13 cellular contexts compared by ENCODE assay signal in the genomic region with DNA sequence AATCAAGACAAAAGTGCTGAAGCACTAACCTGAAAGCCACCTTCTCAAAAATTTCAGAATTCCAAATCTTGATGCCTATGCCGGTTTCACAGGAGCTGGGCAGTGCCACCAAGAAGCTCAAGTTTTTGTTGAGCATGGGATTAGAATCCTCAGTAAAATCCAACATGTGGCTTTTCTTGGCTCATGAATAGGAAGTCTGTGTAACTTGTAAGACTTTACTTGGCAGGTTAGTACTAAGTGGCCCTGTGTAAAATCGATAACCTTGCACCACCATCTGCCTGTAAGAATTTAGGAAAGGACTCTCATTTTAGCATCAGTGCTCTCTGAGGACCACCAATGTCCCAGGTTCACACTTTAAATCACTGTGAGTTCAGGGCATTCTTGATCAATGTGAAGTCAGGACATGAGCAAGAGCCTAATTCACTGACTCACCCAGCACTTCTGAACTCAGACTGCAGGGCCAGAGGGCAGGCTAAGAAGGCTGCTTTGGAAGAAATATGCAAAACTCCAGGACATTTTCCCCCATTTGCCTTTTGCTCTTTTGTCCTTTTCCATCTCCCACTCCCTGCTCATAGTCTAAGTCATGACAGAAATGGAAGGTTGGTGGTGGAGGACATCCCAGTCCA.
DNase-seq lines count a peak whose midpoint lies in the region; ATAC-seq, FAIRE-seq and TF ChIP-seq lines count a peak whose summit lies in the region.
"Had no signal": no experiment of that assay in that cellular context is flagged by ENCODE, and none has a peak within 500 bp of the region (broad histone marks: within the 10 kb centered on the region; RNA-seq: fewer than 3 reads in every experiment).

No MANE protein-coding gene starts in this region.

- no peaks in the 10 kb centered on the region for H3K36me3 ChIP-seq in ACC112 (ENCODE audit: insufficient read depth, low read length)
- H3K36me3 ChIP-seq in bronchial epithelial cell (ENCODE audit: control insufficient read depth, insufficient read depth, low read length), result no peaks in the 10 kb centered on the region
- H3K36me3 ChIP-seq in left lung, result no peaks in the 10 kb centered on the region

- H3K4me1 ChIP-seq in ACC112 (ENCODE audit: control insufficient read depth, insufficient read depth, low read length, unreplicated experiment) (peaks cover 21% of the 10 kb centered on the region), left lung (no peaks in the 10 kb centered on the region)

- peak overlapping the region; percentile 89 for H2AFZ ChIP-seq in ACC112 (ENCODE audit: low read length, unreplicated experiment)

- FAIRE-seq in HTR-8/SVneo (lab: Jason Lieb, UNC) (no peak), bronchial epithelial cell (lab: Jason Lieb, UNC) (no peak)

- H3K27me3 ChIP-seq in ACC112 (ENCODE audit: insufficient read depth, low read length), result no peaks in the 10 kb centered on the region
- H3K27me3 ChIP-seq in bronchial epithelial cell (ENCODE audit: control insufficient read depth, insufficient read depth, low read length), result no peaks in the 10 kb centered on the region
- H3K27me3 ChIP-seq in left lung, result no peaks in the 10 kb centered on the region

- peaks cover 0 to 2% of the 10 kb centered on the region in 2 donors for H3K9me3 ChIP-seq in left lung

- H3K4me3 ChIP-seq in ACC112 (ENCODE audit: low read depth, low read length) (peak overlapping the region; percentile 61), bronchial epithelial cell (ENCODE audit: low read depth, low read length) (no peak overlapping the region), left lung (no peak overlapping the region)

- ATAC-seq in left lung, result peak; percentile 40
- ATAC-seq in GM18502 (IDR thresholded peaks at IDR 0.05; ENCODE audit: poor library complexity, unreplicated experiment), result no peak
- ATAC-seq: activated T-helper 17 cell treated with anti-CD3 and anti-CD28 coated beads, Interleukin-2, amount 50 U/mL, for 72 hours had no signal

- intact Hi-C loops in left lung (cut with DNase I), result no loop called here

- DNase-seq in HTR-8/SVneo (ENCODE audit: insufficient read length, low spot score) (peak; percentile 34), bronchial epithelial cell (ENCODE audit: low read depth) (peak; percentile 79), left lung (no peak), C1 segment of cervical spinal cord (lab: John Stamatoyannopoulos, UW) (no peak), SIG-M5 treated with dmso at 0.1 percent for 504 hours (lab: John Stamatoyannopoulos, UW; ENCODE audit: unreplicated experiment) (no peak)
- no peak for DNase-seq in activated CD4-positive, CD25-positive, alpha-beta regulatory T cell (lab: John Stamatoyannopoulos, UW)
- DNase-seq: activated CD4-positive, alpha-beta T cell treated with anti-CD3 and anti-CD28 coated beads for 1 hour; NCI-H1092; NCI-H446 treated with DMSO at 0.1 percent for 48 hours; SIG-M5 had no signal

- H3K27ac ChIP-seq in ACC112 (ENCODE audit: low read depth, low read length), result peak overlapping the region; percentile 74
- H3K27ac ChIP-seq in left lung, result no peak overlapping the region

- no peaks in the 10 kb centered on the region for H3K79me2 ChIP-seq in ACC112 (ENCODE audit: control insufficient read depth, insufficient read depth, low read length, unreplicated experiment)

- TF ChIP-seq CTCF in bronchial epithelial cell (IDR thresholded peaks at IDR 0.05; ENCODE audit: insufficient read depth, low read length, severe bottlenecking), result no peak
- no peak for TF ChIP-seq CTCF in left lung (IDR thresholded peaks at IDR 0.05)

Comparison
In these comparisons a context has a peak if more than half of its experiments do, and no peak if none do; other contexts are left out.
1. DNase-seq: peak in HTR-8/SVneo (single experiment) and bronchial epithelial cell (single experiment); none in left lung (0 of 2), activated CD4-positive, CD25-positive, alpha-beta regulatory T cell (0 of 4), C1 segment of cervical spinal cord (0 of 14) and SIG-M5 treated with dmso at 0.1 percent for 504 hours (single experiment).